8 cellular contexts compared by ENCODE assay signal in the genomic region with DNA sequence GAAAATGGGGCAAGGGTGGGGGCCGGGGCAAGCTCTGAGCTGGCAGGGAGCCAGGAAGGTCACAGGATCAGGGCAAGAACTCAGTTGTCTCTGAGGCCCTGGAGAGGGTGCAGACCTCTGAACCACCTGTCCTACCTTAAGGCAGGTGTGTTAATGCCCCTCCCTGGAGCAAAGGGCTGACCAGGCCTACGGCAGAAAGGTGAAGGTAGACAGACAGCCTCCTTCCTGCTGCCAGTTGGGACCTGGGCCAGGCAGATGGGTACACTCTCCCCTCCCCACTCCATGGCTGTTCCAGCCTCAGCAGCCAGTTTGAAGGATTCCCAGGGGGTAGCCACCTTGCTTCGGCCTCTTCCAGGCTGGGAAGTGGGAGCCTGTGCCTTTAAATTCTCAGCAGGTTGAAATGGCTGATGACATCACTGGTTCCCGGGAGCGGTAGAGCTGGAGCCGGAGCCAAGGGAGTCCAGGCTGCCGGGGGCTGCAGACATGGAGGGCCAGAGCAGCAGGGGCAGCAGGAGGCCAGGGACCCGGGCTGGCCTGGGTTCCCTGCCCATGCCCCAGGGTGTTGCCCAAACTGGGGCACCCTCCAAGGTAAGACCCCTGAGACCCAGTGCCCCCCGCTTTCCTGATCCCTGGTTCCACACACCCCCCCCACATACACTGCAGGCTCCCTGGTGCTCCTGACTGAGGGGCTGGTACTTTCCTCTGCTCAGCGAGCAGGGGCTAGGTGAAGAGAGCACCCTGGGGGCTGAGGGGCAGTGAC. TPM values are rescaled to one million over a fixed set of nuclear protein-coding genes. Genes with fewer than 3 reads are reported as not detected.
DNase-seq lines count a peak whose midpoint lies in the region; ATAC-seq, FAIRE-seq and TF ChIP-seq lines count a peak whose summit lies in the region.

Gene INPP5J, plus strand, starts transcription at position 435 of the 760 bp plus-strand sequence. Its CDS starts 49 bp downstream, at position 484.

- H3K14ac ChIP-seq in trophoblast cell (ENCODE audit: low read length): peak within 1 kb of the TSS; percentile 15

- peak within 1 kb of the TSS; percentile 67 for H4K8ac ChIP-seq in trophoblast cell (ENCODE audit: low read depth, low read length)

- H3K4me2 ChIP-seq in A549 (peak within 1 kb of the TSS; percentile 92), trophoblast cell (ENCODE audit: low read length) (peak within 1 kb of the TSS; percentile 59)

- ATAC-seq in A549 (peak; percentile 82 to 88), Right ventricle myocardium superior (ENCODE audit: poor library complexity) (peak; percentile 82)

- CTCF ChIA-PET in A549 (lab: Yijun Ruan, JAX): interaction anchor here (0.9 to 1.0 kb wide), 2 partner anchors 15 kb away, joined by 4 to 7 read pairs; partner anchors contain the start of gene SELENOM

- H3K4ac ChIP-seq in trophoblast cell (ENCODE audit: low read depth, low read length): no peak within 1 kb of the TSS

- peak within 1 kb of the TSS; percentile 81 to 94 for H3K27ac ChIP-seq in A549
- no peak within 1 kb of the TSS for H3K27ac ChIP-seq in HUES6 (ENCODE audit: low read depth, low read length)
- H3K27ac ChIP-seq in trophoblast cell (ENCODE audit: low read depth, low read length): no peak within 1 kb of the TSS

- 27% methylated on average over 3 of the region's 10 CpGs for WGBS in A549 (ENCODE audit: missing lambda C conversion rate)
- no CpG with 5 or more reads among the region's 10 CpGs for WGBS in trophoblast cell (ENCODE audit: extremely low coverage, insufficient coverage, insufficient read length)

- intact Hi-C loops in Right ventricle myocardium superior (cut with DNase I): no loop called here

- H3K27me3 ChIP-seq in HUES6 (ENCODE audit: control insufficient read depth, insufficient read depth, low read length): no peaks in the 10 kb centered on the region
- no peaks in the 10 kb centered on the region for H3K27me3 ChIP-seq in trophoblast cell (ENCODE audit: insufficient read depth, low read length)

- H3K79me1 ChIP-seq in trophoblast cell (ENCODE audit: low read length): peaks cover 3% of the 10 kb centered on the region

- peak within 1 kb of the TSS; percentile 32 for H3K18ac ChIP-seq in trophoblast cell (ENCODE audit: low read length)

- DNase-seq in A549 (ENCODE audit: low read depth in 1 of 2, low spot score in 1 of 2) (peak; percentile 24 to 78), SW480 (ENCODE audit: low spot score) (peak; percentile 56), Right ventricle myocardium superior (peak; percentile 72), trophoblast cell (peak in 1 of 2 donors; percentile 25), cortex of kidney (lab: John Stamatoyannopoulos, UW) (no peak), hippocampal formation (lab: John Stamatoyannopoulos, UW) (no peak), NOMO-1 (lab: John Stamatoyannopoulos, UW; ENCODE audit: unreplicated experiment in 2 of 2) (no peak)

- H3K4me1 ChIP-seq in A549: peaks cover 11% of the 10 kb centered on the region
- H3K4me1 ChIP-seq in HUES6 (ENCODE audit: control insufficient read depth, insufficient read depth, low read length): peaks cover 21% of the 10 kb centered on the region
- H3K4me1 ChIP-seq in trophoblast cell (ENCODE audit: control insufficient read depth in 1 of 2, insufficient read depth in 2 of 2, low read length in 2 of 2): peaks cover 0 to 5% of the 10 kb centered on the region in 2 experiments

- TF ChIP-seq EP300 in A549 (IDR thresholded peaks at IDR 0.05): no peak

- H3K4me3 ChIP-seq in A549: peak within 1 kb of the TSS; percentile 62
- H3K4me3 ChIP-seq in HUES6 (ENCODE audit: low read depth, low read length): peak within 1 kb of the TSS; percentile 63
- H3K4me3 ChIP-seq in trophoblast cell (ENCODE audit: low read depth, low read length): peak within 1 kb of the TSS; percentile 50

- POLR2A ChIA-PET in A549 (lab: Yijun Ruan, JAX): interaction anchor here (1.0 kb wide), 1 partner anchor 15 kb away, joined by 8 read pairs; the partner anchor contains the start of gene SELENOM

- TF ChIP-seq RAD21 in A549 (conservative IDR thresholded peaks at IDR 0.05 in 1 of 2, IDR thresholded peaks at IDR 0.05 in 1 of 2): no peak

- H2BK5ac ChIP-seq in trophoblast cell (ENCODE audit: low read depth, low read length, poor library complexity): peak within 1 kb of the TSS; percentile 18

- H3K9ac ChIP-seq in HUES6 (ENCODE audit: low read length): peak within 1 kb of the TSS; percentile 31
- H3K9ac ChIP-seq in trophoblast cell (ENCODE audit: low read length): peak within 1 kb of the TSS; percentile 10

- TF ChIP-seq CTCF in A549 (IDR thresholded peaks at IDR 0.05): no peak

- no peaks in the 10 kb centered on the region for H3K9me3 ChIP-seq in A549
- H3K9me3 ChIP-seq in HUES6 (ENCODE audit: control insufficient read depth, insufficient read depth, low read depth, low read length): no peaks in the 10 kb centered on the region
- peaks cover 4% of the 10 kb centered on the region for H3K9me3 ChIP-seq in trophoblast cell (ENCODE audit: insufficient read depth, low read depth, low read length)

- H2BK12ac ChIP-seq in trophoblast cell (ENCODE audit: low read length): no peak within 1 kb of the TSS

- H3K23ac ChIP-seq in trophoblast cell (ENCODE audit: low read length): no peak within 1 kb of the TSS

- H3K36me3 ChIP-seq in HUES6 (ENCODE audit: control insufficient read depth, insufficient read depth, low read length) (no peaks in the 10 kb centered on the region), trophoblast cell (ENCODE audit: control insufficient read depth in 1 of 2, insufficient read depth in 2 of 2, low read length in 2 of 2) (no peaks in the 10 kb centered on the region)

- 0 out of 2 replicates have a peak, but pooled peaks have one; percentile 15 for TF ChIP-seq POLR2A in A549 (IDR thresholded peaks at IDR 0.05; ENCODE audit: low read length)

- peak within 1 kb of the TSS; percentile 36 for H4K91ac ChIP-seq in trophoblast cell (ENCODE audit: low read depth, low read length)

- peak within 1 kb of the TSS; percentile 21 for H2AFZ ChIP-seq in trophoblast cell (ENCODE audit: insufficient read depth, low read length, poor library complexity)

- no peak for FAIRE-seq in A549 (lab: Jason Lieb, UNC)

- no peak within 1 kb of the TSS for H2AK5ac ChIP-seq in trophoblast cell (ENCODE audit: low read length)

- peak within 1 kb of the TSS; percentile 4 for H2BK120ac ChIP-seq in trophoblast cell (ENCODE audit: insufficient read depth, low read length, poor library complexity)

- H3K79me2 ChIP-seq in trophoblast cell (ENCODE audit: control insufficient read depth, insufficient read depth, low read length, poor library complexity): no peaks in the 10 kb centered on the region

- no peak within 1 kb of the TSS for H4K12ac ChIP-seq in trophoblast cell (ENCODE audit: low read depth, low read length)

TF ChIP-seq in A549, 52 proteins besides CTCF, POLR2A, EP300 and RAD21:
- TF ChIP-seq BHLHE40 (IDR thresholded peaks at IDR 0.05; ENCODE audit: low read depth, low read length) (no peak), FOSB (CRISPR knock-in tag; IDR thresholded peaks at IDR 0.05) (no peak), HEYL (CRISPR knock-in tag; IDR thresholded peaks at IDR 0.05) (no peak), TFCP2L1 (CRISPR knock-in tag; IDR thresholded peaks at IDR 0.05) (no peak)

RNA-seq across cellular contexts. Expression of gene INPP5J, which starts in this region (rescaled TPM):
- 0.70 and 0.98 TPM in 2 replicates for polyA plus RNA-seq in A549 (2011; rRNA removed)
- 1.2 and 1.6 TPM in 2 replicates for polyA plus RNA-seq in A549 (2012; cell fraction: cytosol; rRNA removed)
- polyA plus RNA-seq in A549 (2012; cell fraction: nucleus; rRNA removed): 7.6 and 9.2 TPM in 2 replicates
- 1.3 to 1.8 TPM (median 1.5 TPM) in 3 replicates for polyA plus RNA-seq in A549 (2017; fragmentation: RNase III; extraction: RNeasy Plus Mini Kit Qiagen cat#74134 plus additional on column Dnase treatment)
- 1.6 and 1.8 TPM in 2 replicates for polyA minus RNA-seq in A549 (2011; rRNA and poly(A)+ RNA removed)
- 15.4 TPM for total RNA-seq in Right ventricle myocardium superior
- polyA plus RNA-seq in trophoblast cell (2013): 2.3 and 2.4 TPM in 2 replicates

Comparison
In these comparisons a context has a peak if more than half of its experiments do, and no peak if none do; other contexts are left out.
1. DNase-seq: peak in A549 (2 of 2), SW480 (single experiment) and Right ventricle myocardium superior (single experiment); none in cortex of kidney (single experiment), hippocampal formation (0 of 2) and NOMO-1 (0 of 2).
2. H3K27ac ChIP-seq: peak in A549 (2 of 2); none in HUES6 (single experiment) and trophoblast cell (single experiment).
3. Peak in every context shown above with its lines, with median percentiles within 50 percentile points of each other: H3K4me3 ChIP-seq.